ENCODE assay signal across 30 cellular contexts in genomic region chr4:2395584-2395983, GRCh38. TPM values are rescaled to one million over a fixed set of nuclear protein-coding genes. Genes with fewer than 3 reads are reported as not detected.
"Had no signal": no experiment of that assay in that cellular context is flagged by ENCODE, and none has a peak within 500 bp of the region (broad histone marks: within the 10 kb centered on the region; RNA-seq: fewer than 3 reads in every experiment).

No MANE protein-coding gene starts in this region.

- H3K9ac ChIP-seq: parathyroid adenoma had no signal

- H3K27me3 ChIP-seq: breast epithelium, esophagus squamous epithelium, testis, transverse colon had no signal

- H3K4me3 Mint-ChIP-seq: activated naive CD4-positive, alpha-beta T cell treated with anti-CD3 and anti-CD28 coated beads, Interleukin-2, amount 50 U/mL, for 24 hours; activated naive CD8-positive, alpha-beta T cell treated with anti-CD3 and anti-CD28 coated beads, Interleukin-2, amount 50 U/mL, for 24 hours; naive thymus-derived CD4-positive, alpha-beta T cell; T-helper 1 cell treated with Interleukin-12 subunit alpha and Interleukin-12 subunit beta and Interleukin-4 antibody, amounts not matched to agents 30 μg/mL and 1 μg/mL, for 36 hours had no signal

- H3K36me3 ChIP-seq: breast epithelium, esophagus squamous epithelium, heart right ventricle, left ventricle myocardium inferior, transverse colon had no signal

- H3K27ac Mint-ChIP-seq: activated naive CD4-positive, alpha-beta T cell treated with anti-CD3 and anti-CD28 coated beads, Interleukin-2, amount 50 U/mL, for 24 hours; activated naive CD8-positive, alpha-beta T cell treated with anti-CD3 and anti-CD28 coated beads, Interleukin-2, amount 50 U/mL, for 24 hours; T-helper 1 cell treated with Interleukin-12 subunit alpha and Interleukin-12 subunit beta and Interleukin-4 antibody, amounts not matched to agents 30 μg/mL and 1 μg/mL, for 36 hours had no signal

- H3K79me2 ChIP-seq: parathyroid adenoma had no signal

- H3K36me3 Mint-ChIP-seq: activated naive CD4-positive, alpha-beta T cell treated with anti-CD3 and anti-CD28 coated beads, Interleukin-2, amount 50 U/mL, for 24 hours had no signal

- H3K9me3 Mint-ChIP-seq: activated naive CD4-positive, alpha-beta T cell treated with anti-CD3 and anti-CD28 coated beads, Interleukin-2, amount 50 U/mL, for 24 hours; activated naive CD8-positive, alpha-beta T cell treated with anti-CD3 and anti-CD28 coated beads, Interleukin-2, amount 50 U/mL, for 24 hours; naive thymus-derived CD4-positive, alpha-beta T cell; T-helper 1 cell treated with Interleukin-12 subunit alpha and Interleukin-12 subunit beta and Interleukin-4 antibody, amounts not matched to agents 30 μg/mL and 1 μg/mL, for 36 hours had no signal

- H3K4me3 ChIP-seq: breast epithelium, esophagus squamous epithelium, heart right ventricle, left ventricle myocardium inferior, psoas muscle, testis, transverse colon had no signal

- H3K27ac ChIP-seq: breast epithelium, esophagus squamous epithelium, heart right ventricle, left ventricle myocardium inferior, parathyroid adenoma, psoas muscle, testis, transverse colon, VCaP had no signal

- H3K9me3 ChIP-seq: breast epithelium, esophagus squamous epithelium, heart right ventricle, left ventricle myocardium inferior, psoas muscle, testis, transverse colon had no signal

- DNase-seq: activated CD4-positive, alpha-beta T cell treated with anti-CD3 and anti-CD28 coated beads for 4 hours; activated CD4-positive, alpha-beta T cell treated with anti-CD3 and anti-CD28 coated beads, Interleukin-2, amount 50 U/mL, for 4 hours; activated gamma-delta T cell treated with Interleukin-2 at 50 U/mL for 16 hours; activated naive CD8-positive, alpha-beta T cell treated with anti-CD3 and anti-CD28 coated beads, Interleukin-2, amount 50 U/mL, for 24 hours; activated T-cell treated with anti-CD3 and anti-CD28 coated beads, Interleukin-2, amount 50 U/mL, for 1 hour; amygdala; central memory CD4-positive, alpha-beta T cell; esophagus squamous epithelium; foreskin melanocyte; heart right ventricle; left ventricle myocardium inferior; naive thymus-derived CD4-positive, alpha-beta T cell; nucleus accumbens; stimulated activated CD4-positive, alpha-beta T cell treated with anti-CD3 and anti-CD28 coated beads, Interleukin-15, amount 100 ng/mL, for 24 hours; stimulated activated CD4-positive, alpha-beta T cell treated with anti-CD3 and anti-CD28 coated beads, Interleukin-2, amount 100 ng/mL, for 24 hours; stimulated activated naive CD4-positive, alpha-beta T cell; SW 1271; T1000; transverse colon had no signal

- H2AFZ ChIP-seq: parathyroid adenoma had no signal

- H3K4me1 ChIP-seq: breast epithelium, parathyroid adenoma had no signal

- ATAC-seq: activated naive CD8-positive, alpha-beta T cell treated with anti-CD3 and anti-CD28 coated beads, Interleukin-2, amount 50 U/mL, for 24 hours; naive thymus-derived CD4-positive, alpha-beta T cell had no signal

RNA-seq across cellular contexts. Expression of gene CFAP99, which starts 23.2 kb away (rescaled TPM):
- total RNA-seq: glomerular endothelial cell, heart right ventricle, left ventricle myocardium inferior, lung microvascular endothelial cell, psoas muscle, urinary bladder had no signal
- polyA plus RNA-seq: heart right ventricle; naive thymus-derived CD4-positive, alpha-beta T cell; neural cell had no signal
